Comparison of ENCODE assay signal across 2 cellular contexts in the genomic region with DNA sequence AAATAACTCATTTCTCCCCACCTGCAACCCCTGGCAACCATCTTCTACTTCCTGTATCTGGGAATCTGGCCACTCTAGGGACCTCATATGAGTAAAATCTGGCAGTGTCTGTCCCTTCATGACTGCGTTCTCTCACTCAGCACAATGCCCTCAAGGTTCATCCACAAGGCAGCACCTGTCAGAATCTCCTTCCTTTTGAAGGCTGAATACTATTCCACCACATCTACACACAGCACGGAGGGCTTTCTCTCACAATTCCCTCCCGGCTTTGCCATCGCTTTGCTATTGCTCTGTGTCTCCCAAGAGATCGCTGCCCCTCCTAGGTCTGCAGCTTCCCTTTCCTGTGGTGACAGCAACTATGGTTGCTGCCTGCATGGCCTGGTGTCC.
TF ChIP-seq lines count a peak whose summit lies in the region.

No MANE protein-coding gene starts in this region.

TF ChIP-seq in liver, 16 proteins besides CTCF, POLR2A, EP300 and RAD21:
- no peak for TF ChIP-seq REST (IDR thresholded peaks at IDR 0.05)
- no peak for TF ChIP-seq NR2F2 (IDR thresholded peaks at IDR 0.05)
- TF ChIP-seq JUND (IDR thresholded peaks at IDR 0.05) = no peak
- TF ChIP-seq FOXA2 (IDR thresholded peaks at IDR 0.05) = no peak
- no peak for TF ChIP-seq SP1 (IDR thresholded peaks at IDR 0.05)
- no peak for TF ChIP-seq FOXA1 (IDR thresholded peaks at IDR 0.05)
- no peak for TF ChIP-seq GABPA (IDR thresholded peaks at IDR 0.05 in 1 of 2, conservative IDR thresholded peaks at IDR 0.05 in 1 of 2)
- TF ChIP-seq EGR1 (IDR thresholded peaks at IDR 0.05; ENCODE audit: low read depth in 2 of 2) = no peak
- no peak for TF ChIP-seq HNF4A (conservative IDR thresholded peaks at IDR 0.05)
- TF ChIP-seq YY1 (IDR thresholded peaks at IDR 0.05) = no peak
- TF ChIP-seq, protein P1, sequence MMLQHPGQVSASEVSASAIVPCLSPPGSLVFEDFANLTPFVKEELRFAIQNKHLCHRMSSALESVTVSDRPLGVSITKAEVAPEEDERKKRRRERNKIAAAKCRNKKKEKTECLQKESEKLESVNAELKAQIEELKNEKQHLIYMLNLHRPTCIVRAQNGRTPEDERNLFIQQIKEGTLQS (IDR thresholded peaks at IDR 0.05) = no peak
- TF ChIP-seq RXRA (IDR thresholded peaks at IDR 0.05) = no peak

TF ChIP-seq in HepG2, 621 proteins besides CTCF, POLR2A, EP300 and RAD21 (continued from another document):
- no peak for TF ChIP-seq ZBTB26 (CRISPR knock-in tag; IDR thresholded peaks at IDR 0.05; ENCODE audit: borderline replicate concordance)
- TF ChIP-seq ZNF513 (CRISPR knock-in tag; conservative IDR thresholded peaks at IDR 0.05) = no peak
- TF ChIP-seq MAZ (IDR thresholded peaks at IDR 0.05; ENCODE audit: borderline replicate concordance, low read depth, low read length) = no peak
- TF ChIP-seq MAZ (CRISPR knock-in tag; IDR thresholded peaks at IDR 0.05; ENCODE audit: low read depth) = no peak
- no peak for TF ChIP-seq FOXO4 (CRISPR knock-in tag; conservative IDR thresholded peaks at IDR 0.05)
- TF ChIP-seq TGIF2 (CRISPR knock-in tag; IDR thresholded peaks at IDR 0.05) = no peak
- TF ChIP-seq ZNF792 (CRISPR knock-in tag; IDR thresholded peaks at IDR 0.05) = no peak
- no peak for TF ChIP-seq TP53 (CRISPR knock-in tag; conservative IDR thresholded peaks at IDR 0.05)
- TF ChIP-seq REPIN1 (CRISPR knock-in tag; IDR thresholded peaks at IDR 0.05; ENCODE audit: borderline replicate concordance, low read depth) = no peak
- no peak for TF ChIP-seq REL (CRISPR knock-in tag; conservative IDR thresholded peaks at IDR 0.05)
- TF ChIP-seq BATF2 (CRISPR knock-in tag; IDR thresholded peaks at IDR 0.05) = no peak
- no peak for TF ChIP-seq ZSCAN29 (CRISPR knock-in tag; conservative IDR thresholded peaks at IDR 0.05)
- TF ChIP-seq MZF1 (CRISPR knock-in tag; IDR thresholded peaks at IDR 0.05; ENCODE audit: borderline replicate concordance) = no peak
TF ChIP-seq in HepG2: peak in this region for 0.
